15 cellular contexts compared by ENCODE assay signal in genomic region chr7:6346581-6346980, GRCh38. TPM values are rescaled to one million over a fixed set of nuclear protein-coding genes. Genes with fewer than 3 reads are reported as not detected.
DNase-seq lines count a peak whose midpoint lies in the region; ATAC-seq, FAIRE-seq and TF ChIP-seq lines count a peak whose summit lies in the region.
"Had no signal": no experiment of that assay in that cellular context is flagged by ENCODE, and none has a peak within 500 bp of the region (broad histone marks: within the 10 kb centered on the region; RNA-seq: fewer than 3 reads in every experiment).

No MANE protein-coding gene starts in this region.

- no peak overlapping the region for H4K8ac ChIP-seq in H1 (ENCODE audit: extremely low read depth, insufficient read depth, low read length)

- no peak for TF ChIP-seq EP300 in H1 (IDR thresholded peaks at IDR 0.05; ENCODE audit: borderline replicate concordance in 1 of 2, low read depth in 2 of 2, low read length in 2 of 2)

- POLR2A ChIA-PET in H1 (lab: Charles Lee; ENCODE audit: partially characterized antibody): interaction anchor here (0.7 to 1.5 kb wide), 3 partner anchors 12 to 317 kb away, joined by 3 to 5 read pairs (median 4); no protein-coding TSS in a partner anchor

- no peak for TF ChIP-seq POLR2A in H1 (IDR thresholded peaks at IDR 0.05; ENCODE audit: control extremely low read depth in 1 of 2, low read depth in 2 of 2, low read length in 2 of 2)

- H3K9me3 ChIP-seq in H1 (ENCODE audit: insufficient read depth in 2 of 2, low read depth in 1 of 2, low read length in 1 of 2): no peaks in the 10 kb centered on the region
- H3K9me3 ChIP-seq: lower lobe of right lung, transverse colon had no signal

- FAIRE-seq in H1 (lab: Jason Lieb, UNC): no peak

- no peak overlapping the region for H2BK15ac ChIP-seq in H1 (ENCODE audit: low read length)

- H2AK5ac ChIP-seq in H1 (ENCODE audit: low read depth, low read length): no peak overlapping the region

- TF ChIP-seq RAD21 in H1 (IDR thresholded peaks at IDR 0.05 in 1 of 2, conservative IDR thresholded peaks at IDR 0.05 in 1 of 2; ENCODE audit: low read depth in 2 of 2, low read length in 2 of 2): no peak

- no peak overlapping the region for H3K14ac ChIP-seq in H1 (ENCODE audit: insufficient read length)

- H3K9me3 Mint-ChIP-seq in activated T-cell treated with anti-CD3 and anti-CD28 coated beads, Interleukin-2, amount 50 U/mL, for 4 hours: no peaks in the 10 kb centered on the region
- H3K9me3 Mint-ChIP-seq in stimulated activated memory B cell treated with anti-CD40 and anti-IgM and Interleukin-4, amounts not matched to agents 10 μg/mL and 1 μg/mL and 100 μg/mL, for 72 hours: no peaks in the 10 kb centered on the region
- H3K9me3 Mint-ChIP-seq: activated CD4-positive, alpha-beta memory T cell treated with anti-CD3 and anti-CD28 coated beads for 36 hours; activated naive CD4-positive, alpha-beta T cell treated with anti-CD3 and anti-CD28 coated beads, Interleukin-2, amount 50 U/mL, for 72 hours had no signal

- no peak for ATAC-seq in activated T-cell treated with anti-CD3 and anti-CD28 coated beads, Interleukin-2, amount 50 U/mL, for 4 hours
- ATAC-seq in stimulated activated memory B cell treated with anti-CD40 and anti-IgM and Interleukin-4, amounts not matched to agents 10 μg/mL and 1 μg/mL and 100 μg/mL, for 72 hours: no peak
- ATAC-seq in GM21737 (IDR thresholded peaks at IDR 0.05; ENCODE audit: unreplicated experiment): no peak
- ATAC-seq in GM18858 (IDR thresholded peaks at IDR 0.05; ENCODE audit: unreplicated experiment): no peak
- ATAC-seq: activated naive CD4-positive, alpha-beta T cell treated with anti-CD3 and anti-CD28 coated beads, Interleukin-2, amount 50 U/mL, for 72 hours; lower lobe of right lung had no signal

- no peaks in the 10 kb centered on the region for H3K23me2 ChIP-seq in H1 (ENCODE audit: low read depth, low read length)

- H2BK5ac ChIP-seq in H1 (ENCODE audit: low read depth, low read length): no peak overlapping the region

- H3K9ac ChIP-seq in H1 (replicated peaks in 1 of 4; ENCODE audit: extremely low read depth in 1 of 4, low read depth in 3 of 4, low read length in 3 of 4): no peak overlapping the region

- H3K36me3 ChIP-seq in H1 (ENCODE audit: control insufficient read depth in 2 of 4, insufficient read depth in 4 of 4, low read length in 3 of 4): no peaks in the 10 kb centered on the region
- H3K36me3 ChIP-seq: lower lobe of right lung, transverse colon had no signal

- no peak overlapping the region for H3K27ac Mint-ChIP-seq in stimulated activated memory B cell treated with anti-CD40 and anti-IgM and Interleukin-4, amounts not matched to agents 10 μg/mL and 1 μg/mL and 100 μg/mL, for 72 hours
- H3K27ac Mint-ChIP-seq: activated CD4-positive, alpha-beta memory T cell treated with anti-CD3 and anti-CD28 coated beads for 36 hours; activated naive CD4-positive, alpha-beta T cell treated with anti-CD3 and anti-CD28 coated beads, Interleukin-2, amount 50 U/mL, for 72 hours had no signal

- no peak for TF ChIP-seq CTCF in H1 (IDR thresholded peaks at IDR 0.05; ENCODE audit: control extremely low read depth in 1 of 3, insufficient read depth in 1 of 3, low read depth in 1 of 3, low read length in 3 of 3)

- 72% methylated on average over 8 of the region's 8 CpGs; no CpG with 5 or more reads in 1 of the 2 experiments for WGBS in H1 (ENCODE audit: extremely low coverage in 1 of 2, insufficient coverage in 1 of 2, insufficient read length in 1 of 2, insufficient replicate concordance in 2 of 2, low coverage in 1 of 2, low lambda C conversion rate in 2 of 2, missing lambda C conversion rate in 1 of 2), 2 experiments

- H3K4me3 Mint-ChIP-seq in activated T-cell treated with anti-CD3 and anti-CD28 coated beads, Interleukin-2, amount 50 U/mL, for 4 hours: peak overlapping the region; percentile 58
- peak overlapping the region; percentile 48 for H3K4me3 Mint-ChIP-seq in stimulated activated memory B cell treated with anti-CD40 and anti-IgM and Interleukin-4, amounts not matched to agents 10 μg/mL and 1 μg/mL and 100 μg/mL, for 72 hours

- H3K56ac ChIP-seq in H1 (replicated peaks; ENCODE audit: insufficient read length, low read depth, low read length): no peak overlapping the region

- H3K4me2 ChIP-seq in H1 (ENCODE audit: insufficient read depth in 1 of 2, low read depth in 2 of 2, low read length in 2 of 2): peak overlapping the region; percentile 36 to 52

- H3K27ac ChIP-seq in H1 (ENCODE audit: low read depth, low read length): no peak overlapping the region
- H3K27ac ChIP-seq: lower lobe of right lung, transverse colon had no signal

- H3K23ac ChIP-seq in H1 (ENCODE audit: insufficient read length): no peak overlapping the region

- no peaks in the 10 kb centered on the region for H3K27me3 ChIP-seq in H1 (replicated peaks in 1 of 4; ENCODE audit: control insufficient read depth in 3 of 4, extremely low read depth in 1 of 4, insufficient read depth in 3 of 4, low read length in 3 of 4)
- H3K27me3 ChIP-seq: transverse colon had no signal

- peaks cover 1 to 3% of the 10 kb centered on the region in 2 experiments for H4K20me1 ChIP-seq in H1 (replicated peaks in 1 of 2; ENCODE audit: control insufficient read depth in 1 of 2, insufficient read depth in 2 of 2, low read length in 2 of 2)

- H3K18ac ChIP-seq in H1 (ENCODE audit: extremely low read depth, low read length): no peak overlapping the region

- H3K4ac ChIP-seq in H1 (replicated peaks; ENCODE audit: insufficient read length, low read depth, low read length): no peak overlapping the region

- H3K4me3 ChIP-seq in H1 (ENCODE audit: extremely low read depth in 1 of 4, insufficient read depth in 2 of 4, low read depth in 3 of 4, low read length in 4 of 4): peak overlapping the region in 1 of 4 experiments; percentile 22; a peak in 1 of 8 replicates
- H3K4me3 ChIP-seq: lower lobe of right lung, transverse colon had no signal

- DNase-seq in activated T-cell treated with anti-CD3 and anti-CD28 coated beads, Interleukin-2, amount 50 U/mL, for 4 hours: no peak
- DNase-seq in activated T-cell treated with anti-CD3 and anti-CD28 coated beads, Interleukin-2, amount 50 U/mL, for 1 hour: no peak
- peak; percentile 79 to 89 for DNase-seq in NCI-H526 (lab: John Stamatoyannopoulos, UW)
- peak in 1 of 2 experiments; percentile 48 for DNase-seq in H1 (ENCODE audit: low read depth in 1 of 2, low spot score in 2 of 2)
- DNase-seq in NAMALWA (ENCODE audit: low spot score): no peak
- DNase-seq: activated CD4-positive, alpha-beta memory T cell treated with anti-CD3 and anti-CD28 coated beads for 36 hours; DMS153; lower lobe of right lung; NCI-H226; stimulated activated CD4-positive, alpha-beta T cell treated with anti-CD3 and anti-CD28 coated beads, Interleukin-15, amount 100 ng/mL, for 24 hours; transverse colon had no signal

- no peak overlapping the region for H2AFZ ChIP-seq in H1 (ENCODE audit: low read length)

- peaks cover 0 to 7% (median 2%) of the 10 kb centered on the region in 4 experiments; a peak in 2 of 7 replicates for H3K4me1 ChIP-seq in H1 (replicated peaks in 1 of 4; ENCODE audit: control insufficient read depth in 3 of 4, insufficient read depth in 4 of 4, low read length in 3 of 4)

- peaks cover 27% of the 10 kb centered on the region for H3K4me1 Mint-ChIP-seq in activated T-cell treated with anti-CD3 and anti-CD28 coated beads, Interleukin-2, amount 50 U/mL, for 4 hours (ENCODE audit: low read depth)
- peaks cover 39% of the 10 kb centered on the region for H3K4me1 Mint-ChIP-seq in stimulated activated memory B cell treated with anti-CD40 and anti-IgM and Interleukin-4, amounts not matched to agents 10 μg/mL and 1 μg/mL and 100 μg/mL, for 72 hours

- H3K79me2 ChIP-seq in H1 (ENCODE audit: control insufficient read depth in 1 of 2, insufficient read depth in 2 of 2, low read length in 2 of 2): peaks cover 0 to 13% of the 10 kb centered on the region in 2 experiments; a peak in 2 of 4 replicates

- H4K91ac ChIP-seq in H1 (replicated peaks; ENCODE audit: insufficient read length, low read length): no peak overlapping the region

- no peak overlapping the region for H4K5ac ChIP-seq in H1 (ENCODE audit: insufficient read length, low read depth, low read length)

- H2BK20ac ChIP-seq in H1 (ENCODE audit: low read length): no peak overlapping the region

- no peak overlapping the region for H2BK12ac ChIP-seq in H1 (ENCODE audit: low read depth, low read length)

- H3K79me1 ChIP-seq in H1 (ENCODE audit: low read depth, low read length): no peaks in the 10 kb centered on the region; the same call in 1 of the 2 replicates

- peaks cover 2% of the 10 kb centered on the region for H3K36me3 Mint-ChIP-seq in activated T-cell treated with anti-CD3 and anti-CD28 coated beads, Interleukin-2, amount 50 U/mL, for 4 hours (ENCODE audit: insufficient read depth)
- H3K36me3 Mint-ChIP-seq in stimulated activated memory B cell treated with anti-CD40 and anti-IgM and Interleukin-4, amounts not matched to agents 10 μg/mL and 1 μg/mL and 100 μg/mL, for 72 hours: peaks cover 15% of the 10 kb centered on the region
- H3K36me3 Mint-ChIP-seq: activated CD4-positive, alpha-beta memory T cell treated with anti-CD3 and anti-CD28 coated beads for 36 hours had no signal

- CTCF ChIA-PET in H1 (lab: Charles Lee; ENCODE audit: partially characterized antibody): interaction anchor here (0.9 to 1.2 kb wide), 3 partner anchors 41 to 322 kb away, joined by 3 read pairs; no protein-coding TSS in a partner anchor

- H2BK120ac ChIP-seq in H1 (replicated peaks; ENCODE audit: low read depth, low read length): no peak overlapping the region

- H3K27me3 Mint-ChIP-seq in activated T-cell treated with anti-CD3 and anti-CD28 coated beads, Interleukin-2, amount 50 U/mL, for 4 hours (ENCODE audit: low read depth): no peaks in the 10 kb centered on the region
- no peaks in the 10 kb centered on the region for H3K27me3 Mint-ChIP-seq in stimulated activated memory B cell treated with anti-CD40 and anti-IgM and Interleukin-4, amounts not matched to agents 10 μg/mL and 1 μg/mL and 100 μg/mL, for 72 hours
- H3K27me3 Mint-ChIP-seq: activated CD4-positive, alpha-beta memory T cell treated with anti-CD3 and anti-CD28 coated beads for 36 hours had no signal

RNA-seq across cellular contexts. Expression of gene FAM220A, which starts 2.2 kb away (rescaled TPM):
- 10 to 100 TPM in 1 of 3 donors, 1 to 10 TPM in 2; 9.0 to 10.7 (median 9.5) TPM for total RNA-seq in activated T-cell treated with anti-CD3 and anti-CD28 coated beads, Interleukin-2, amount 50 U/mL, for 4 hours
- total RNA-seq in H1 (2021; fragmentation: NEBNext Ultra II Directional; extraction: Animal tissue kit (Norgen Biotek cat#: 25700)): 19.2 and 20.1 TPM in 2 replicates
- polyA plus RNA-seq in H1 (2011; rRNA removed): 13.0 and 19.7 TPM in 2 replicates
- polyA plus RNA-seq in H1 (2011; cell fraction: cytosol; rRNA removed): 15.3 TPM
- polyA plus RNA-seq in H1 (2011; cell fraction: nucleus; rRNA removed): 10.3 TPM
- 12.5 to 15.5 TPM (median 14.1 TPM) in 4 replicates for polyA plus RNA-seq in H1 (2012, experiment 1 of 2)
- polyA plus RNA-seq in H1 (2012, experiment 2 of 2): 38.2 TPM
- polyA plus RNA-seq in H1 (2013, experiment 1 of 2): 10.9 TPM
- polyA plus RNA-seq in H1 (2013, experiment 2 of 2): 10.1 TPM
- 12.5 and 14.2 TPM in 2 replicates for polyA minus RNA-seq in H1 (2011; rRNA and poly(A)+ RNA removed)
- 42.8 TPM for polyA minus RNA-seq in H1 (2011; cell fraction: cytosol; rRNA and poly(A)+ RNA removed)
- 11.3 TPM for polyA minus RNA-seq in H1 (2011; cell fraction: nucleus; rRNA and poly(A)+ RNA removed)

RNA-seq across cellular contexts. Expression of gene RAC1, which starts 27.7 kb away (rescaled TPM):
- 100 to 1,000 TPM; 160 to 195 (median 171) TPM for total RNA-seq in activated T-cell treated with anti-CD3 and anti-CD28 coated beads, Interleukin-2, amount 50 U/mL, for 4 hours
- total RNA-seq in H1 (2021; fragmentation: NEBNext Ultra II Directional; extraction: Animal tissue kit (Norgen Biotek cat#: 25700)): 295 and 307 TPM in 2 replicates
- 154 and 229 TPM in 2 replicates for polyA plus RNA-seq in H1 (2011; rRNA removed)
- polyA plus RNA-seq in H1 (2011; cell fraction: cytosol; rRNA removed): 220 TPM
- 96.6 TPM for polyA plus RNA-seq in H1 (2011; cell fraction: nucleus; rRNA removed)
- 262 to 400 TPM (median 315 TPM) in 4 replicates for polyA plus RNA-seq in H1 (2012, experiment 1 of 2)
- 115 TPM for polyA plus RNA-seq in H1 (2012, experiment 2 of 2)
- polyA plus RNA-seq in H1 (2013, experiment 1 of 2): 336 TPM
- 330 TPM for polyA plus RNA-seq in H1 (2013, experiment 2 of 2)
- 164 and 204 TPM in 2 replicates for polyA minus RNA-seq in H1 (2011; rRNA and poly(A)+ RNA removed)
- 94.0 TPM for polyA minus RNA-seq in H1 (2011; cell fraction: cytosol; rRNA and poly(A)+ RNA removed)
- polyA minus RNA-seq in H1 (2011; cell fraction: nucleus; rRNA and poly(A)+ RNA removed): 60.4 TPM

Comparison
In these comparisons a context has a peak if more than half of its experiments do, and no peak if none do; other contexts are left out.
1. DNase-seq: peak in NCI-H526 (2 of 2); none in activated T-cell treated with anti-CD3 and anti-CD28 coated beads, Interleukin-2, amount 50 U/mL, for 4 hours (single experiment), activated T-cell treated with anti-CD3 and anti-CD28 coated beads, Interleukin-2, amount 50 U/mL, for 1 hour (single experiment) and NAMALWA (single experiment).